14 cellular contexts compared by ENCODE assay signal in the genomic region with DNA sequence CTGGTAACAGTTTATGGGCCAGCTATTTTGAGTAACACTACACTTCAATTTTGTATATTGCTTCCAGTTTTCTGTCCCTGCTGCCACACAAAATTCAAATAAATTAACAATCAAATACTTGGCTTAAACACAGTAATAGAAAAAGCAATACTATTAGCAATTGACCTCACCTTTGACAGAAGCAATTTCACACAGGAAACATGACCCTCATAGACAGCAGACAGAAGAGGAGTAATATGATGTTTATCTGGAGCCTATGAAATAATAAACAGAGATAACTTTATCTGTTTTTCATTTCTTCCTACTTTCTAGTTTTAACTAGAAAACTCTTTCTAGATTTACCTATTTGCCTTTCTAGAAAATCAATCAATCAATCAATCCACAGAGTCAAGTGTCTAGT.
DNase-seq lines count a peak whose midpoint lies in the region; ATAC-seq and FAIRE-seq lines count a peak whose summit lies in the region.
"Had no signal": no experiment of that assay in that cellular context is flagged by ENCODE, and none has a peak within 500 bp of the region (broad histone marks: within the 10 kb centered on the region; RNA-seq: fewer than 3 reads in every experiment).

No MANE protein-coding gene starts in this region.

- H3K4me1 Mint-ChIP-seq in activated naive CD4-positive, alpha-beta T cell treated with anti-CD3 and anti-CD28 coated beads, Interleukin-2, amount 50 U/mL, for 24 hours = peaks cover 58% of the 10 kb centered on the region
- peaks cover 38% of the 10 kb centered on the region for H3K4me1 Mint-ChIP-seq in memory B cell
- peaks cover 22 to 53% of the 10 kb centered on the region in 2 donors for H3K4me1 Mint-ChIP-seq in stimulated activated naive B cell treated with anti-CD40 and anti-IgM and Interleukin-4, amounts not matched to agents 10 μg/mL and 1 μg/mL and 100 μg/mL, for 72 hours

- no peaks in the 10 kb centered on the region for H3K27me3 Mint-ChIP-seq in activated naive CD4-positive, alpha-beta T cell treated with anti-CD3 and anti-CD28 coated beads, Interleukin-2, amount 50 U/mL, for 24 hours
- no peaks in the 10 kb centered on the region for H3K27me3 Mint-ChIP-seq in memory B cell
- no peaks in the 10 kb centered on the region for H3K27me3 Mint-ChIP-seq in stimulated activated naive B cell treated with anti-CD40 and anti-IgM and Interleukin-4, amounts not matched to agents 10 μg/mL and 1 μg/mL and 100 μg/mL, for 72 hours

- peak overlapping the region; percentile 27 for H3K27ac Mint-ChIP-seq in activated naive CD4-positive, alpha-beta T cell treated with anti-CD3 and anti-CD28 coated beads, Interleukin-2, amount 50 U/mL, for 24 hours
- peak overlapping the region; percentile 12 for H3K27ac Mint-ChIP-seq in memory B cell
- peak overlapping the region; percentile 14 for H3K27ac Mint-ChIP-seq in stimulated activated naive B cell treated with anti-CD40 and anti-IgM and Interleukin-4, amounts not matched to agents 10 μg/mL and 1 μg/mL and 100 μg/mL, for 72 hours
- H3K27ac Mint-ChIP-seq: HFFc6 had no signal

- FAIRE-seq in GM19239 (lab: Jason Lieb, UNC) = peak; percentile 54
- FAIRE-seq: GM12878, GM18507 had no signal

- DNase-seq in activated naive CD4-positive, alpha-beta T cell (lab: John Stamatoyannopoulos, UW) = no peak
- DNase-seq in GM19239 (ENCODE audit: insufficient read length, low spot score) (no peak), memory B cell (ENCODE audit: low spot score in 2 of 2) (no peak), NCI-H1048 (lab: John Stamatoyannopoulos, UW) (no peak)
- DNase-seq in stimulated activated naive B cell treated with anti-CD40 and anti-IgM and Interleukin-4, amounts not matched to agents 10 μg/mL and 1 μg/mL and 100 μg/mL, for 72 hours = no peak
- DNase-seq: 8988T, AML-193, DMS79, HCEC 1CT, HFFc6 had no signal

- H3K9me3 Mint-ChIP-seq in activated naive CD4-positive, alpha-beta T cell treated with anti-CD3 and anti-CD28 coated beads, Interleukin-2, amount 50 U/mL, for 24 hours = no peaks in the 10 kb centered on the region
- H3K9me3 Mint-ChIP-seq in memory B cell = no peaks in the 10 kb centered on the region
- peaks cover 0 to 4% of the 10 kb centered on the region in 2 donors for H3K9me3 Mint-ChIP-seq in stimulated activated naive B cell treated with anti-CD40 and anti-IgM and Interleukin-4, amounts not matched to agents 10 μg/mL and 1 μg/mL and 100 μg/mL, for 72 hours
- H3K9me3 Mint-ChIP-seq: HFFc6 had no signal

- peaks cover 33% of the 10 kb centered on the region for H3K36me3 Mint-ChIP-seq in activated naive CD4-positive, alpha-beta T cell treated with anti-CD3 and anti-CD28 coated beads, Interleukin-2, amount 50 U/mL, for 24 hours
- peaks cover 35% of the 10 kb centered on the region for H3K36me3 Mint-ChIP-seq in memory B cell
- peaks cover 37 to 55% of the 10 kb centered on the region in 2 donors for H3K36me3 Mint-ChIP-seq in stimulated activated naive B cell treated with anti-CD40 and anti-IgM and Interleukin-4, amounts not matched to agents 10 μg/mL and 1 μg/mL and 100 μg/mL, for 72 hours

- ATAC-seq in memory B cell (ENCODE audit: low read depth) (no peak), HG03460 (IDR thresholded peaks at IDR 0.05; ENCODE audit: unreplicated experiment) (no peak)
- no peak for ATAC-seq in stimulated activated naive B cell treated with anti-CD40 and anti-IgM and Interleukin-4, amounts not matched to agents 10 μg/mL and 1 μg/mL and 100 μg/mL, for 72 hours (replicated peaks)
- ATAC-seq: GM12878 had no signal

- no peak overlapping the region for H3K4me3 Mint-ChIP-seq in activated naive CD4-positive, alpha-beta T cell treated with anti-CD3 and anti-CD28 coated beads, Interleukin-2, amount 50 U/mL, for 24 hours
- no peak overlapping the region for H3K4me3 Mint-ChIP-seq in memory B cell
- H3K4me3 Mint-ChIP-seq in stimulated activated naive B cell treated with anti-CD40 and anti-IgM and Interleukin-4, amounts not matched to agents 10 μg/mL and 1 μg/mL and 100 μg/mL, for 72 hours = no peak overlapping the region
- H3K4me3 Mint-ChIP-seq: HFFc6 had no signal
